In genomic region chr10:84921701-84922100, GRCh38 we compare ENCODE assay signal across 8 cellular contexts.
"Had no signal": no experiment of that assay in that cellular context is flagged by ENCODE, and none has a peak within 500 bp of the region (broad histone marks: within the 10 kb centered on the region; RNA-seq: fewer than 3 reads in every experiment).

No MANE protein-coding gene starts in this region.

- H3K36me3 Mint-ChIP-seq: IgD-negative memory B cell had no signal

- H3K4me3 Mint-ChIP-seq: IgD-negative memory B cell had no signal

- H3K27ac Mint-ChIP-seq: IgD-negative memory B cell had no signal

- H3K4me1 Mint-ChIP-seq: IgD-negative memory B cell had no signal

- H3K27ac ChIP-seq: HL-60, KMS-11 had no signal

- DNase-seq: IMR-90, KBM-7, KG1 had no signal

- H3K4me3 ChIP-seq: K562 had no signal

- ATAC-seq: HepG2, K562 had no signal
